ENCODE assay signal across 8 cellular contexts in genomic region chr6:28838634-28839442, GRCh38.
A peak's percentile ranks its signal among the peaks of the same experiment; 100 is the strongest.
DNase-seq lines count a peak whose midpoint lies in the region; ATAC-seq and TF ChIP-seq lines count a peak whose summit lies in the region.

No MANE protein-coding gene starts in this region.

- H3K36me3 Mint-ChIP-seq in activated naive CD8-positive, alpha-beta T cell treated with anti-CD3 and anti-CD28 coated beads, Interleukin-2, amount 10 ng/mL, durations not matched to agents 7 days and 5 days = no peaks in the 10 kb centered on the region

- peak; percentile 74 for ATAC-seq in HG02642 (IDR thresholded peaks at IDR 0.05; ENCODE audit: poor library complexity, unreplicated experiment)
- ATAC-seq in activated naive CD8-positive, alpha-beta T cell treated with anti-CD3 and anti-CD28 coated beads, Interleukin-2, amount 10 ng/mL, durations not matched to agents 7 days and 5 days (ENCODE audit: low read depth) = peak; percentile 80

- no peak for TF ChIP-seq POLR2A in thyroid gland (IDR thresholded peaks at IDR 0.05)

- H3K4me2 ChIP-seq in SU-DHL-6 (ENCODE audit: low read depth, low read length, poor library complexity, severe bottlenecking) = peak overlapping the region; percentile 77
- peak overlapping the region; percentile 92 for H3K4me2 ChIP-seq in parathyroid adenoma (ENCODE audit: low read length)

- H3K9me2 ChIP-seq in SU-DHL-6 (replicated peaks; ENCODE audit: insufficient read depth, low read length) = no peaks in the 10 kb centered on the region

- peaks cover 42% of the 10 kb centered on the region for H3K27me3 Mint-ChIP-seq in activated naive CD8-positive, alpha-beta T cell treated with anti-CD3 and anti-CD28 coated beads, Interleukin-2, amount 10 ng/mL, durations not matched to agents 7 days and 5 days

- H3F3A ChIP-seq in SU-DHL-6 (ENCODE audit: insufficient read depth) = peaks cover 15% of the 10 kb centered on the region

- H3K9ac ChIP-seq in SU-DHL-6 (ENCODE audit: low read length) (peak overlapping the region; percentile 62), parathyroid adenoma (no peak overlapping the region)

- H3K27ac Mint-ChIP-seq in activated naive CD8-positive, alpha-beta T cell treated with anti-CD3 and anti-CD28 coated beads, Interleukin-2, amount 10 ng/mL, durations not matched to agents 7 days and 5 days = peak overlapping the region; percentile 86

- H4K20me1 ChIP-seq in SU-DHL-6 (ENCODE audit: low read depth, low read length) = no peaks in the 10 kb centered on the region

- POLR2A ChIA-PET in activated naive CD8-positive, alpha-beta T cell treated with anti-CD3 and anti-CD28 coated beads, Interleukin-2, amount 10 ng/mL, durations not matched to agents 7 days and 5 days (lab: Charles Lee) = interaction anchor here (0.6 to 2.5 kb wide), 10 partner anchors 21 to 948 kb away, joined by 3 to 27 read pairs (median 6); partner anchors contain the start of gene TRIM27

- H3K4me1 ChIP-seq in cardiac muscle cell (ENCODE audit: low read depth) = no peaks in the 10 kb centered on the region
- no peaks in the 10 kb centered on the region for H3K4me1 ChIP-seq in parathyroid adenoma
- H3K4me1 ChIP-seq in thyroid gland = peaks cover 0 to 7% of the 10 kb centered on the region in 2 donors

- DNase-seq in GM04503 (ENCODE audit: low read depth) (peak; percentile 38), NCI-H128 (lab: John Stamatoyannopoulos, UW; ENCODE audit: unreplicated experiment) (peak; percentile 34), cardiac muscle cell (ENCODE audit: low read depth in 1 of 2, low spot score in 1 of 2) (peak; percentile 86 to 92), thyroid gland (peak; percentile 86 to 87)
- DNase-seq in activated naive CD8-positive, alpha-beta T cell treated with anti-CD3 and anti-CD28 coated beads, Interleukin-2, amount 10 ng/mL, durations not matched to agents 7 days and 5 days = peak; percentile 85

- WGBS in thyroid gland, 2 donors = 0% methylated on average over 32 to 43 of the region's 43 CpGs

- H3K79me2 ChIP-seq in SU-DHL-6 (ENCODE audit: insufficient read depth, low read length) (no peaks in the 10 kb centered on the region), parathyroid adenoma (no peaks in the 10 kb centered on the region)

- H3K9me3 ChIP-seq in SU-DHL-6 (ENCODE audit: insufficient read depth, low read length) (no peaks in the 10 kb centered on the region), cardiac muscle cell (ENCODE audit: low read depth) (no peaks in the 10 kb centered on the region), parathyroid adenoma (ENCODE audit: control insufficient read depth, low read length) (no peaks in the 10 kb centered on the region), thyroid gland (no peaks in the 10 kb centered on the region)

- peak overlapping the region; percentile 93 for H3K4me3 Mint-ChIP-seq in activated naive CD8-positive, alpha-beta T cell treated with anti-CD3 and anti-CD28 coated beads, Interleukin-2, amount 10 ng/mL, durations not matched to agents 7 days and 5 days

- peak overlapping the region; percentile 93 for H2AFZ ChIP-seq in SU-DHL-6 (ENCODE audit: low read depth, low read length, severe bottlenecking)
- H2AFZ ChIP-seq in parathyroid adenoma = peak overlapping the region; percentile 88

- H3K27me3 ChIP-seq in SU-DHL-6 (ENCODE audit: low read length) = 0 out of 2 replicates have a peak, but pooled peaks cover 4% of the 10 kb centered on the region
- peaks cover 26% of the 10 kb centered on the region for H3K27me3 ChIP-seq in cardiac muscle cell
- H3K27me3 ChIP-seq in parathyroid adenoma (ENCODE audit: control insufficient read depth, insufficient read depth, low read length) = no peaks in the 10 kb centered on the region
- no peaks in the 10 kb centered on the region for H3K27me3 ChIP-seq in thyroid gland

- intact Hi-C loops in thyroid gland (cut with DNase I) = loop anchor here (2.0 kb wide), 1 partner anchor 178 kb away; no protein-coding TSS in a partner anchor

- H3K36me3 ChIP-seq in SU-DHL-6 (ENCODE audit: low read length) (no peaks in the 10 kb centered on the region), cardiac muscle cell (no peaks in the 10 kb centered on the region), parathyroid adenoma (ENCODE audit: control insufficient read depth, insufficient read depth, low read length) (no peaks in the 10 kb centered on the region), thyroid gland (no peaks in the 10 kb centered on the region)

- no peaks in the 10 kb centered on the region for H3K9me3 Mint-ChIP-seq in activated naive CD8-positive, alpha-beta T cell treated with anti-CD3 and anti-CD28 coated beads, Interleukin-2, amount 10 ng/mL, durations not matched to agents 7 days and 5 days

- H3K27ac ChIP-seq in SU-DHL-6 (ENCODE audit: low read depth, low read length) = peak overlapping the region; percentile 60
- peak overlapping the region; percentile 41 for H3K27ac ChIP-seq in cardiac muscle cell
- H3K27ac ChIP-seq in parathyroid adenoma = peak overlapping the region; percentile 76
- H3K27ac ChIP-seq in thyroid gland = peak overlapping the region; percentile 35 to 76 (median 69)

- H3K4me3 ChIP-seq in SU-DHL-6 (ENCODE audit: insufficient read depth, low read length, poor library complexity, severe bottlenecking) (peak overlapping the region; percentile 72), cardiac muscle cell (peak overlapping the region; percentile 65), parathyroid adenoma (ENCODE audit: low read depth, low read length) (peak overlapping the region; percentile 81), thyroid gland (replicated peaks in 1 of 3) (peak overlapping the region; percentile 29 to 58 (median 50))

- H3K4me1 Mint-ChIP-seq in activated naive CD8-positive, alpha-beta T cell treated with anti-CD3 and anti-CD28 coated beads, Interleukin-2, amount 10 ng/mL, durations not matched to agents 7 days and 5 days = peaks cover 23% of the 10 kb centered on the region

- TF ChIP-seq CTCF in SU-DHL-6 (IDR thresholded peaks at IDR 0.05; ENCODE audit: insufficient read depth, low read length, poor library complexity, severe bottlenecking) (peak; percentile 82), cardiac muscle cell (IDR thresholded peaks at IDR 0.05; ENCODE audit: low read depth, low read length) (peak; percentile 73), parathyroid adenoma (IDR thresholded peaks at IDR 0.05) (peak; percentile 72), thyroid gland (IDR thresholded peaks at IDR 0.05) (peak; percentile 19 to 52 (median 45))

Comparison
In these comparisons a context has a peak if more than half of its experiments do, and no peak if none do; other contexts are left out.
1. Peak in every context shown above with its lines: DNase-seq, ATAC-seq, H3K4me3 ChIP-seq and H3K27ac ChIP-seq.
2. DNase-seq: peak in every context shown above with its lines; median percentile 89 in cardiac muscle cell; 86 in thyroid gland; 85 in activated naive CD8-positive, alpha-beta T cell treated with anti-CD3 and anti-CD28 coated beads, Interleukin-2, amount 10 ng/mL, durations not matched to agents 7 days and 5 days; 38 in GM04503; 34 in NCI-H128.